Comparison of ENCODE assay signal across 1 cellular context in the genomic region with DNA sequence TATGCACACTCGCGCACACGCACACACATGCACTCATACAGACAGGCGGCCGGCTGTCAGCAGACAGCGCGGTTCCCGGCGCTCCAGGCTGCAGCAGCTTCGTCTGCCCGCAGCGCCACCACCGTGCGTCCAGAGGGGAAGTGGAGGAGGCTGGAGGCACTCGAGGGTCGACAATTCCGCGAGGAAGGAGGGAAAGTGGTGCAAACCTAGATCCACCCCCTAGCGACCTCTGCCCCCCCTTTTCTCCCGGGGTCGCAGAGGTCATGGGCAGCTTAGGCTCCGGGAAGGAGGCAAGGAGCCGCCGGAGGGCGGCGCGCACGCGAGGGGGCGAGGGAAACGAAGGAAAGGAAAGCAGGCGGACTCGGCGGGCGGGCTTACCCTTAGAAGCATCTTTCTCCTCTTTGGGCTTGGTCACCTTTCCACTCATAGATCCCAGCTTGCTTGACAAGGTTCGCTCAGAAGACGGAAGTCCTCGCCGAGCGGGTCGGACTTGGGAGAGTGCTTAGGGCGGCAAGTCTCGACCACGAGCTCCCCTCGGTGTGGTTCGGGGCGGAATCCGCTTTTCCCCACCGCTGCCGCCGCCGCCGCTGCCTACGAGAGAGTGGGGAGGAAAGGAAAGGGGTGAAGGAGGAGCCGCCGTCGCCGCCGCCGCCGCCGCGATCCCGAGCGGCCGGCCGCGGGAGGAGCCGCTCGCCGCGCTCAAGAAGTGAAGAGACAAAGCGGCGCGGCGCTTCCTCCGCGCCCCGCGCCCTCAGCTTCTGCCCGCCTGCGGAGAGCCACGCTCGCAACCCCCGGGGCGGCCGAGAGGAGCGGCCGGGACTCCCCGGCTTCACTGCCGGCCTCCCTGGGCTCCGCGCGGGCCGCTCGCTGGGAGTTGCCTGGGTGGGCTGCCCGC.
A peak's percentile ranks its signal among the peaks of the same experiment; 100 is the strongest.
TF ChIP-seq lines count a peak whose summit lies in the region.

No MANE protein-coding gene starts in this region.

TF ChIP-seq in K562, 482 proteins besides CTCF, POLR2A, EP300 and RAD21 (continued from another document and continues in another):
- TF ChIP-seq, protein P1, sequence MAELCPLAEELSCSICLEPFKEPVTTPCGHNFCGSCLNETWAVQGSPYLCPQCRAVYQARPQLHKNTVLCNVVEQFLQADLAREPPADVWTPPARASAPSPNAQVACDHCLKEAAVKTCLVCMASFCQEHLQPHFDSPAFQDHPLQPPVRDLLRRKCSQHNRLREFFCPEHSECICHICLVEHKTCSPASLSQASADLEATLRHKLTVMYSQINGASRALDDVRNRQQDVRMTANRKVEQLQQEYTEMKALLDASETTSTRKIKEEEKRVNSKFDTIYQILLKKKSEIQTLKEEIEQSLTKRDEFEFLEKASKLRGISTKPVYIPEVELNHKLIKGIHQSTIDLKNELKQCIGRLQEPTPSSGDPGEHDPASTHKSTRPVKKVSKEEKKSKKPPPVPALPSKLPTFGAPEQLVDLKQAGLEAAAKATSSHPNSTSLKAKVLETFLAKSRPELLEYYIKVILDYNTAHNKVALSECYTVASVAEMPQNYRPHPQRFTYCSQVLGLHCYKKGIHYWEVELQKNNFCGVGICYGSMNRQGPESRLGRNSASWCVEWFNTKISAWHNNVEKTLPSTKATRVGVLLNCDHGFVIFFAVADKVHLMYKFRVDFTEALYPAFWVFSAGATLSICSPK (IDR thresholded peaks at IDR 0.05; ENCODE audit: borderline replicate concordance) = no peak
- TF ChIP-seq SRSF1 (IDR thresholded peaks at IDR 0.05; ENCODE audit: low read depth, low read length) (no peak), PHTF2 (CRISPR knock-in tag; IDR thresholded peaks at IDR 0.05) (no peak), SPI1 (IDR thresholded peaks at IDR 0.05; ENCODE audit: borderline replicate concordance, low read depth, low read length) (peak; percentile 54; the same call in 1 of the 2 replicates), NR2C1 (IDR thresholded peaks at IDR 0.05) (peak; percentile 66), NR2C1 (tag; IDR thresholded peaks at IDR 0.05) (peak; percentile 54), SNIP1 (IDR thresholded peaks at IDR 0.05; ENCODE audit: low read depth) (no peak), NRF1 (conservative IDR thresholded peaks at IDR 0.05 in 1 of 2, IDR thresholded peaks at IDR 0.05 in 1 of 2) (0 out of 4 replicates have a peak, but pooled peaks of 1 of the 2 experiments have one; percentile 14), LCOR (CRISPR knock-in tag; IDR thresholded peaks at IDR 0.05) (no peak), MAZ (CRISPR knock-in tag; conservative IDR thresholded peaks at IDR 0.05 in 1 of 2, IDR thresholded peaks at IDR 0.05 in 1 of 2) (0 out of 4 replicates have a peak, but pooled peaks of 1 of the 2 experiments have one; percentile 22), HMG20A (CRISPR knock-in tag; conservative IDR thresholded peaks at IDR 0.05) (no peak), POLR2G (IDR thresholded peaks at IDR 0.05; ENCODE audit: low read depth, low read length) (peak; percentile 51; the same call in 1 of the 2 replicates), BHLHE40 (IDR thresholded peaks at IDR 0.05; ENCODE audit: low read length) (no peak), RUNX1 (IDR thresholded peaks at IDR 0.05; ENCODE audit: low read depth) (no peak), SMARCA5 (IDR thresholded peaks at IDR 0.05) (no peak), ZNF121 (CRISPR knock-in tag; conservative IDR thresholded peaks at IDR 0.05) (no peak), ZNF124 (CRISPR knock-in tag; IDR thresholded peaks at IDR 0.05) (no peak), HNRNPUL1 (IDR thresholded peaks at IDR 0.05; ENCODE audit: low read length) (no peak), ARNT (IDR thresholded peaks at IDR 0.05) (no peak), NCOA1 (IDR thresholded peaks at IDR 0.05; ENCODE audit: low read depth) (no peak), MAFG (tag; conservative IDR thresholded peaks at IDR 0.05) (no peak), XRCC4 (IDR thresholded peaks at IDR 0.05; ENCODE audit: extremely low read depth, insufficient read depth, insufficient read length) (no peak), ZNF766 (CRISPR knock-in tag; conservative IDR thresholded peaks at IDR 0.05) (no peak), ZBTB8A (IDR thresholded peaks at IDR 0.05; ENCODE audit: partially characterized antibody) (no peak), PHF20 (IDR thresholded peaks at IDR 0.05; ENCODE audit: partially characterized antibody) (no peak), SRSF7 (optimal IDR thresholded peaks at IDR 0.05; ENCODE audit: low read depth, low read length) (no peak), SLC30A9 (CRISPR knock-in tag; IDR thresholded peaks at IDR 0.05) (no peak), ZC3H4 (CRISPR knock-in tag; IDR thresholded peaks at IDR 0.05; ENCODE audit: borderline replicate concordance) (no peak), CSDE1 (IDR thresholded peaks at IDR 0.05) (no peak), RNF2 (IDR thresholded peaks at IDR 0.05) (no peak), CCNT2 (IDR thresholded peaks at IDR 0.05; ENCODE audit: borderline replicate concordance, extremely low read depth, insufficient read length, low read depth, low read length) (no peak), ZNF12 (CRISPR knock-in tag; IDR thresholded peaks at IDR 0.05) (no peak)
- TF ChIP-seq, protein P2, sequence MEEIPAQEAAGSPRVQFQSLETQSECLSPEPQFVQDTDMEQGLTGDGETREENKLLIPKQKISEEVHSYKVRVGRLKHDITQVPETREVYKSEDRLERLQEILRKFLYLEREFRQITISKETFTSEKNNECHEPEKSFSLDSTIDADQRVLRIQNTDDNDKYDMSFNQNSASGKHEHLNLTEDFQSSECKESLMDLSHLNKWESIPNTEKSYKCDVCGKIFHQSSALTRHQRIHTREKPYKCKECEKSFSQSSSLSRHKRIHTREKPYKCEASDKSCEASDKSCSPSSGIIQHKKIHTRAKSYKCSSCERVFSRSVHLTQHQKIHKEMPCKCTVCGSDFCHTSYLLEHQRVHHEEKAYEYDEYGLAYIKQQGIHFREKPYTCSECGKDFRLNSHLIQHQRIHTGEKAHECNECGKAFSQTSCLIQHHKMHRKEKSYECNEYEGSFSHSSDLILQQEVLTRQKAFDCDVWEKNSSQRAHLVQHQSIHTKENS (CRISPR knock-in tag; IDR thresholded peaks at IDR 0.05) = no peak
- TF ChIP-seq, protein P3, sequence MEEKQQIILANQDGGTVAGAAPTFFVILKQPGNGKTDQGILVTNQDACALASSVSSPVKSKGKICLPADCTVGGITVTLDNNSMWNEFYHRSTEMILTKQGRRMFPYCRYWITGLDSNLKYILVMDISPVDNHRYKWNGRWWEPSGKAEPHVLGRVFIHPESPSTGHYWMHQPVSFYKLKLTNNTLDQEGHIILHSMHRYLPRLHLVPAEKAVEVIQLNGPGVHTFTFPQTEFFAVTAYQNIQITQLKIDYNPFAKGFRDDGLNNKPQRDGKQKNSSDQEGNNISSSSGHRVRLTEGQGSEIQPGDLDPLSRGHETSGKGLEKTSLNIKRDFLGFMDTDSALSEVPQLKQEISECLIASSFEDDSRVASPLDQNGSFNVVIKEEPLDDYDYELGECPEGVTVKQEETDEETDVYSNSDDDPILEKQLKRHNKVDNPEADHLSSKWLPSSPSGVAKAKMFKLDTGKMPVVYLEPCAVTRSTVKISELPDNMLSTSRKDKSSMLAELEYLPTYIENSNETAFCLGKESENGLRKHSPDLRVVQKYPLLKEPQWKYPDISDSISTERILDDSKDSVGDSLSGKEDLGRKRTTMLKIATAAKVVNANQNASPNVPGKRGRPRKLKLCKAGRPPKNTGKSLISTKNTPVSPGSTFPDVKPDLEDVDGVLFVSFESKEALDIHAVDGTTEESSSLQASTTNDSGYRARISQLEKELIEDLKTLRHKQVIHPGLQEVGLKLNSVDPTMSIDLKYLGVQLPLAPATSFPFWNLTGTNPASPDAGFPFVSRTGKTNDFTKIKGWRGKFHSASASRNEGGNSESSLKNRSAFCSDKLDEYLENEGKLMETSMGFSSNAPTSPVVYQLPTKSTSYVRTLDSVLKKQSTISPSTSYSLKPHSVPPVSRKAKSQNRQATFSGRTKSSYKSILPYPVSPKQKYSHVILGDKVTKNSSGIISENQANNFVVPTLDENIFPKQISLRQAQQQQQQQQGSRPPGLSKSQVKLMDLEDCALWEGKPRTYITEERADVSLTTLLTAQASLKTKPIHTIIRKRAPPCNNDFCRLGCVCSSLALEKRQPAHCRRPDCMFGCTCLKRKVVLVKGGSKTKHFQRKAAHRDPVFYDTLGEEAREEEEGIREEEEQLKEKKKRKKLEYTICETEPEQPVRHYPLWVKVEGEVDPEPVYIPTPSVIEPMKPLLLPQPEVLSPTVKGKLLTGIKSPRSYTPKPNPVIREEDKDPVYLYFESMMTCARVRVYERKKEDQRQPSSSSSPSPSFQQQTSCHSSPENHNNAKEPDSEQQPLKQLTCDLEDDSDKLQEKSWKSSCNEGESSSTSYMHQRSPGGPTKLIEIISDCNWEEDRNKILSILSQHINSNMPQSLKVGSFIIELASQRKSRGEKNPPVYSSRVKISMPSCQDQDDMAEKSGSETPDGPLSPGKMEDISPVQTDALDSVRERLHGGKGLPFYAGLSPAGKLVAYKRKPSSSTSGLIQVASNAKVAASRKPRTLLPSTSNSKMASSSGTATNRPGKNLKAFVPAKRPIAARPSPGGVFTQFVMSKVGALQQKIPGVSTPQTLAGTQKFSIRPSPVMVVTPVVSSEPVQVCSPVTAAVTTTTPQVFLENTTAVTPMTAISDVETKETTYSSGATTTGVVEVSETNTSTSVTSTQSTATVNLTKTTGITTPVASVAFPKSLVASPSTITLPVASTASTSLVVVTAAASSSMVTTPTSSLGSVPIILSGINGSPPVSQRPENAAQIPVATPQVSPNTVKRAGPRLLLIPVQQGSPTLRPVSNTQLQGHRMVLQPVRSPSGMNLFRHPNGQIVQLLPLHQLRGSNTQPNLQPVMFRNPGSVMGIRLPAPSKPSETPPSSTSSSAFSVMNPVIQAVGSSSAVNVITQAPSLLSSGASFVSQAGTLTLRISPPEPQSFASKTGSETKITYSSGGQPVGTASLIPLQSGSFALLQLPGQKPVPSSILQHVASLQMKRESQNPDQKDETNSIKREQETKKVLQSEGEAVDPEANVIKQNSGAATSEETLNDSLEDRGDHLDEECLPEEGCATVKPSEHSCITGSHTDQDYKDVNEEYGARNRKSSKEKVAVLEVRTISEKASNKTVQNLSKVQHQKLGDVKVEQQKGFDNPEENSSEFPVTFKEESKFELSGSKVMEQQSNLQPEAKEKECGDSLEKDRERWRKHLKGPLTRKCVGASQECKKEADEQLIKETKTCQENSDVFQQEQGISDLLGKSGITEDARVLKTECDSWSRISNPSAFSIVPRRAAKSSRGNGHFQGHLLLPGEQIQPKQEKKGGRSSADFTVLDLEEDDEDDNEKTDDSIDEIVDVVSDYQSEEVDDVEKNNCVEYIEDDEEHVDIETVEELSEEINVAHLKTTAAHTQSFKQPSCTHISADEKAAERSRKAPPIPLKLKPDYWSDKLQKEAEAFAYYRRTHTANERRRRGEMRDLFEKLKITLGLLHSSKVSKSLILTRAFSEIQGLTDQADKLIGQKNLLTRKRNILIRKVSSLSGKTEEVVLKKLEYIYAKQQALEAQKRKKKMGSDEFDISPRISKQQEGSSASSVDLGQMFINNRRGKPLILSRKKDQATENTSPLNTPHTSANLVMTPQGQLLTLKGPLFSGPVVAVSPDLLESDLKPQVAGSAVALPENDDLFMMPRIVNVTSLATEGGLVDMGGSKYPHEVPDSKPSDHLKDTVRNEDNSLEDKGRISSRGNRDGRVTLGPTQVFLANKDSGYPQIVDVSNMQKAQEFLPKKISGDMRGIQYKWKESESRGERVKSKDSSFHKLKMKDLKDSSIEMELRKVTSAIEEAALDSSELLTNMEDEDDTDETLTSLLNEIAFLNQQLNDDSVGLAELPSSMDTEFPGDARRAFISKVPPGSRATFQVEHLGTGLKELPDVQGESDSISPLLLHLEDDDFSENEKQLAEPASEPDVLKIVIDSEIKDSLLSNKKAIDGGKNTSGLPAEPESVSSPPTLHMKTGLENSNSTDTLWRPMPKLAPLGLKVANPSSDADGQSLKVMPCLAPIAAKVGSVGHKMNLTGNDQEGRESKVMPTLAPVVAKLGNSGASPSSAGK (IDR thresholded peaks at IDR 0.05) = peak; percentile 69
- TF ChIP-seq, protein P4, sequence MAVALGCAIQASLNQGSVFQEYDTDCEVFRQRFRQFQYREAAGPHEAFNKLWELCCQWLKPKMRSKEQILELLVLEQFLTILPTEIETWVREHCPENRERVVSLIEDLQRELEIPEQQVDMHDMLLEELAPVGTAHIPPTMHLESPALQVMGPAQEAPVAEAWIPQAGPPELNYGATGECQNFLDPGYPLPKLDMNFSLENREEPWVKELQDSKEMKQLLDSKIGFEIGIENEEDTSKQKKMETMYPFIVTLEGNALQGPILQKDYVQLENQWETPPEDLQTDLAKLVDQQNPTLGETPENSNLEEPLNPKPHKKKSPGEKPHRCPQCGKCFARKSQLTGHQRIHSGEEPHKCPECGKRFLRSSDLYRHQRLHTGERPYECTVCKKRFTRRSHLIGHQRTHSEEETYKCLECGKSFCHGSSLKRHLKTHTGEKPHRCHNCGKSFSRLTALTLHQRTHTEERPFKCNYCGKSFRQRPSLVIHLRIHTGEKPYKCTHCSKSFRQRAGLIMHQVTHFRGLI (CRISPR knock-in tag; IDR thresholded peaks at IDR 0.05) = no peak
- TF ChIP-seq, protein P5, sequence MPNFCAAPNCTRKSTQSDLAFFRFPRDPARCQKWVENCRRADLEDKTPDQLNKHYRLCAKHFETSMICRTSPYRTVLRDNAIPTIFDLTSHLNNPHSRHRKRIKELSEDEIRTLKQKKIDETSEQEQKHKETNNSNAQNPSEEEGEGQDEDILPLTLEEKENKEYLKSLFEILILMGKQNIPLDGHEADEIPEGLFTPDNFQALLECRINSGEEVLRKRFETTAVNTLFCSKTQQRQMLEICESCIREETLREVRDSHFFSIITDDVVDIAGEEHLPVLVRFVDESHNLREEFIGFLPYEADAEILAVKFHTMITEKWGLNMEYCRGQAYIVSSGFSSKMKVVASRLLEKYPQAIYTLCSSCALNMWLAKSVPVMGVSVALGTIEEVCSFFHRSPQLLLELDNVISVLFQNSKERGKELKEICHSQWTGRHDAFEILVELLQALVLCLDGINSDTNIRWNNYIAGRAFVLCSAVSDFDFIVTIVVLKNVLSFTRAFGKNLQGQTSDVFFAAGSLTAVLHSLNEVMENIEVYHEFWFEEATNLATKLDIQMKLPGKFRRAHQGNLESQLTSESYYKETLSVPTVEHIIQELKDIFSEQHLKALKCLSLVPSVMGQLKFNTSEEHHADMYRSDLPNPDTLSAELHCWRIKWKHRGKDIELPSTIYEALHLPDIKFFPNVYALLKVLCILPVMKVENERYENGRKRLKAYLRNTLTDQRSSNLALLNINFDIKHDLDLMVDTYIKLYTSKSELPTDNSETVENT (CRISPR knock-in tag; IDR thresholded peaks at IDR 0.05) = no peak
- TF ChIP-seq, protein P6, sequence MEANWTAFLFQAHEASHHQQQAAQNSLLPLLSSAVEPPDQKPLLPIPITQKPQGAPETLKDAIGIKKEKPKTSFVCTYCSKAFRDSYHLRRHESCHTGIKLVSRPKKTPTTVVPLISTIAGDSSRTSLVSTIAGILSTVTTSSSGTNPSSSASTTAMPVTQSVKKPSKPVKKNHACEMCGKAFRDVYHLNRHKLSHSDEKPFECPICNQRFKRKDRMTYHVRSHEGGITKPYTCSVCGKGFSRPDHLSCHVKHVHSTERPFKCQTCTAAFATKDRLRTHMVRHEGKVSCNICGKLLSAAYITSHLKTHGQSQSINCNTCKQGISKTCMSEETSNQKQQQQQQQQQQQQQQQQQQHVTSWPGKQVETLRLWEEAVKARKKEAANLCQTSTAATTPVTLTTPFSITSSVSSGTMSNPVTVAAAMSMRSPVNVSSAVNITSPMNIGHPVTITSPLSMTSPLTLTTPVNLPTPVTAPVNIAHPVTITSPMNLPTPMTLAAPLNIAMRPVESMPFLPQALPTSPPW (CRISPR knock-in tag; IDR thresholded peaks at IDR 0.05) = peak; percentile 75
